2 cellular contexts compared by ENCODE assay signal in genomic region chr3:74353039-74353438, GRCh38.
TF ChIP-seq lines count a peak whose summit lies in the region.

No MANE protein-coding gene starts in this region.

TF ChIP-seq in SK-N-SH, 30 proteins besides CTCF, POLR2A, EP300 and RAD21 (continued from another document):
- TF ChIP-seq FOSL2 (IDR thresholded peaks at IDR 0.05; ENCODE audit: borderline replicate concordance, low read depth) (no peak), TCF12 (IDR thresholded peaks at IDR 0.05) (no peak), NRF1 (IDR thresholded peaks at IDR 0.05; ENCODE audit: low read depth, low read length) (no peak), USF1 (IDR thresholded peaks at IDR 0.05; ENCODE audit: borderline replicate concordance, low read depth) (no peak), ELF1 (IDR thresholded peaks at IDR 0.05) (no peak), PBX3 (IDR thresholded peaks at IDR 0.05) (no peak), ZBTB33 (IDR thresholded peaks at IDR 0.05; ENCODE audit: borderline replicate concordance, low read depth) (no peak), RCOR1 (IDR thresholded peaks at IDR 0.05; ENCODE audit: low read length) (no peak), FOXJ3 (CRISPR knock-in tag; IDR thresholded peaks at IDR 0.05) (no peak), USF2 (IDR thresholded peaks at IDR 0.05; ENCODE audit: borderline replicate concordance, low read depth, low read length) (no peak), RFX5 (IDR thresholded peaks at IDR 0.05; ENCODE audit: low read length) (no peak), REST (IDR thresholded peaks at IDR 0.05; ENCODE audit: low read depth, low read length) (no peak), EZH2phosphoT487 (IDR thresholded peaks at IDR 0.05; ENCODE audit: borderline replicate concordance, low read depth) (no peak), MEF2A (IDR thresholded peaks at IDR 0.05; ENCODE audit: borderline replicate concordance, low read depth) (no peak), TAF1 (IDR thresholded peaks at IDR 0.05; ENCODE audit: borderline replicate concordance, low read depth, low read length) (no peak), CHD2 (IDR thresholded peaks at IDR 0.05; ENCODE audit: low read length, partially characterized antibody) (no peak)

TF ChIP-seq in SK-N-SH treated with all-trans-retinoic acid at 6 μM for 48 hours, 23 proteins besides CTCF, POLR2A, EP300 and RAD21 (continued from another document):
- no peak for TF ChIP-seq TSHZ2 (CRISPR knock-in tag; IDR thresholded peaks at IDR 0.05)
- TF ChIP-seq ZFP3 (CRISPR knock-in tag; IDR thresholded peaks at IDR 0.05) = no peak
- no peak for TF ChIP-seq CREB5 (CRISPR knock-in tag; IDR thresholded peaks at IDR 0.05; ENCODE audit: low read depth)
- TF ChIP-seq ESRRG (CRISPR knock-in tag; IDR thresholded peaks at IDR 0.05) = no peak
